In the genomic region with DNA sequence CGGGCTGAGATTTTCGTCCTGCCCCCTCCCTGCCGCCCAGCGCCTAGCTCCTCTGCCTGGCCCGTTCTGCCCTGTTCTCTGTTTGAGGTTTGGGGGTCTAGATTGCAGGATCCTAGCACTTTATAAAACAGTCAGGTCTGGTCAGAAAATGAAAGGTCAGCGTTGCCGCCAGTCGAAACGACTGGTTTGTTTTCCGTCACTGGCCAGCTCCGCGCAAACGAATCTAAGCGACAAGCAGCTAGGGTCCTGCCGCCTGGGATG, we compare ENCODE assay signal across 8 cellular contexts. TPM values are rescaled to one million over a fixed set of nuclear protein-coding genes. Genes with fewer than 3 reads are reported as not detected.
A peak's percentile ranks its signal among the peaks of the same experiment; 100 is the strongest.
DNase-seq lines count a peak whose midpoint lies in the region; ATAC-seq, FAIRE-seq and TF ChIP-seq lines count a peak whose summit lies in the region.

No MANE protein-coding gene starts in this region.

- no peak for ATAC-seq in HG03439 (IDR thresholded peaks at IDR 0.05; ENCODE audit: unreplicated experiment)

- H3K27ac Mint-ChIP-seq in T-helper 2 cell treated with Interferon-gamma antibody and Interleukin-4, amounts not matched to agents 5 μg/mL and 100 μg/mL, for 36 hours, result peak overlapping the region; percentile 97
- peak overlapping the region; percentile 89 for H3K27ac Mint-ChIP-seq in activated naive CD8-positive, alpha-beta T cell

- H3K4me1 ChIP-seq in kidney (ENCODE audit: control insufficient read depth in 1 of 2, insufficient read depth in 1 of 2, low read depth in 1 of 2, low read length in 2 of 2), result peaks cover 14 to 35% of the 10 kb centered on the region in 2 donors

- peaks cover 68% of the 10 kb centered on the region for H3K36me3 Mint-ChIP-seq in T-helper 2 cell treated with Interferon-gamma antibody and Interleukin-4, amounts not matched to agents 5 μg/mL and 100 μg/mL, for 36 hours (ENCODE audit: low read depth)
- H3K36me3 Mint-ChIP-seq in activated naive CD8-positive, alpha-beta T cell, result peaks cover 33% of the 10 kb centered on the region

- no peaks in the 10 kb centered on the region for H3K9me3 Mint-ChIP-seq in T-helper 2 cell treated with Interferon-gamma antibody and Interleukin-4, amounts not matched to agents 5 μg/mL and 100 μg/mL, for 36 hours
- H3K9me3 Mint-ChIP-seq in activated naive CD8-positive, alpha-beta T cell (ENCODE audit: low read depth), result no peaks in the 10 kb centered on the region

- no peak for TF ChIP-seq CTCF in kidney (IDR thresholded peaks at IDR 0.05; ENCODE audit: borderline replicate concordance, extremely low read depth, insufficient read depth)

- H3K36me3 ChIP-seq in kidney (ENCODE audit: control insufficient read depth in 1 of 2, insufficient read depth in 2 of 2, low read length in 2 of 2), result no peaks in the 10 kb centered on the region

- no peak for FAIRE-seq in kidney (lab: Jason Lieb, UNC)

- peak overlapping the region; percentile 31 to 55 for H3K4me3 ChIP-seq in kidney (ENCODE audit: low read length in 2 of 2)

- intact Hi-C loops in kidney (cut with DNase I), result no loop called here

- H3K27me3 Mint-ChIP-seq in T-helper 2 cell treated with Interferon-gamma antibody and Interleukin-4, amounts not matched to agents 5 μg/mL and 100 μg/mL, for 36 hours (ENCODE audit: low read depth), result no peaks in the 10 kb centered on the region
- no peaks in the 10 kb centered on the region for H3K27me3 Mint-ChIP-seq in activated naive CD8-positive, alpha-beta T cell

- H3K9ac ChIP-seq in kidney (ENCODE audit: low read length in 2 of 2), result no peak overlapping the region

- no peak for DNase-seq in T-helper 2 cell treated with Interferon-gamma antibody and Interleukin-4, amounts not matched to agents 5 μg/mL and 100 μg/mL, for 36 hours (ENCODE audit: low spot score)
- DNase-seq in T-helper 2 cell, result no peak
- DNase-seq in kidney, result peak; percentile 58
- peak; percentile 12 for DNase-seq in stimulated activated naive CD4-positive, alpha-beta T cell treated with Interleukin-2 at 50 U/mL for 16 hours (lab: John Stamatoyannopoulos, UW)
- DNase-seq in NCI-H1048 (lab: John Stamatoyannopoulos, UW), result no peak
- DNase-seq in DMS53 (lab: John Stamatoyannopoulos, UW), result no peak

- H3K27ac ChIP-seq in kidney (ENCODE audit: low read depth in 2 of 2, low read length in 2 of 2), result no peak overlapping the region

- peak overlapping the region; percentile 94 for H3K4me3 Mint-ChIP-seq in T-helper 2 cell treated with Interferon-gamma antibody and Interleukin-4, amounts not matched to agents 5 μg/mL and 100 μg/mL, for 36 hours
- H3K4me3 Mint-ChIP-seq in activated naive CD8-positive, alpha-beta T cell, result peak overlapping the region; percentile 98

- no peaks in the 10 kb centered on the region for H3K9me3 ChIP-seq in kidney (ENCODE audit: control insufficient read depth in 1 of 2, low read length in 2 of 2)

- peaks cover 33% of the 10 kb centered on the region for H3K4me1 Mint-ChIP-seq in T-helper 2 cell treated with Interferon-gamma antibody and Interleukin-4, amounts not matched to agents 5 μg/mL and 100 μg/mL, for 36 hours (ENCODE audit: low read depth)
- H3K4me1 Mint-ChIP-seq in activated naive CD8-positive, alpha-beta T cell (ENCODE audit: low read depth), result peaks cover 39% of the 10 kb centered on the region

RNA-seq across cellular contexts. Expression of gene GFI1, which starts 4.4 kb away (rescaled TPM):
- total RNA-seq in kidney, result 3.8 TPM
- 0.17 TPM for polyA plus RNA-seq in kidney (ENCODE audit: insufficient read depth, low read depth, low replicate concordance)

Comparison
In these comparisons a context has a peak if more than half of its experiments do, and no peak if none do; other contexts are left out.
1. DNase-seq: peak in kidney (single experiment) and stimulated activated naive CD4-positive, alpha-beta T cell treated with Interleukin-2 at 50 U/mL for 16 hours (single experiment); none in T-helper 2 cell treated with Interferon-gamma antibody and Interleukin-4, amounts not matched to agents 5 μg/mL and 100 μg/mL, for 36 hours (single experiment), T-helper 2 cell (0 of 5), NCI-H1048 (single experiment) and DMS53 (single experiment).